11 cellular contexts compared by ENCODE assay signal in the genomic region with DNA sequence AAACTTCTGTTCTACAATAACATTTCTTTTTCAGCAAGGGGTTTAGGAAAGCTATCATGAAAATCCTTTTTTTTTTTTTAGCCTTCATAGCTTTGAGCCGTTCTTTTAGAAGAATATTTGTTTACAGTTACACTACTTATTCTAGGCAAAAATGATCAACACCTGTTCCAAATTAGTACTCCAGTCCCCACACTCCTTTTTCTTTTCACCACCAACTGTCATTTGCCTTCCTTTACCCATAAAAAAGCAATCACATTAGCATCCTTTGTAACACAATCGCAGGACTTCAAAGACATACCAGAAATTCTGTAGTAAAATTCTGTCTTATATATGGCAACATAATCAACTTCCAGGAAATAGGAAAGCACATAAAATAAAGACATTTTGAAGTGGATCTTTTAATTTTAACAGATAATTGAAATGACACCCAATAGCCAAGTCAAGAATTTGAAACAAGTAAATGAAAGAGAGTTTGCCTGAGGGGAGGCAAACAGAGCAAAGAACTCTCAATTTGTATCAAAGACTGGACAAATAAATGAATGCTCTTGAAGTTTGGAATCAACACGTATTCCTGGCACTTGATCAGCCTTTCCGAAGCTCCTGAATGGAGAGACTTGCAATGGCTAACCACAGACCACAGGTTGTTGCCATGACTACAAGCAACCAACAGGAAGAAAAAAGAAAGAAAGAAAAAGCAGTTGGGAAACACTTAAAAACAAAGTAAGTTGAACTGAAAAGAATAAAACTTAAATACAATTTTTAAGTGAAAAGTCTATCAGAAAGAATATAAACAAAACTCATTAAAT.
A peak's percentile ranks its signal among the peaks of the same experiment; 100 is the strongest.
DNase-seq lines count a peak whose midpoint lies in the region; ATAC-seq and TF ChIP-seq lines count a peak whose summit lies in the region.
"Had no signal": no experiment of that assay in that cellular context is flagged by ENCODE, and none has a peak within 500 bp of the region (broad histone marks: within the 10 kb centered on the region; RNA-seq: fewer than 3 reads in every experiment).

No MANE protein-coding gene starts in this region.

- H3K4me3 Mint-ChIP-seq in activated B cell treated with CpG ODN at 0.5 μM for 24 hours = peak overlapping the region; percentile 2

- peaks cover 2% of the 10 kb centered on the region for H3K9me3 Mint-ChIP-seq in activated B cell treated with CpG ODN at 0.5 μM for 24 hours

- H3K36me3 Mint-ChIP-seq in activated B cell treated with CpG ODN at 0.5 μM for 24 hours (ENCODE audit: low read depth) = no peaks in the 10 kb centered on the region

- H3K4me1 Mint-ChIP-seq in activated B cell treated with CpG ODN at 0.5 μM for 24 hours = peaks cover 22% of the 10 kb centered on the region

- H3K27me3 Mint-ChIP-seq in activated B cell treated with CpG ODN at 0.5 μM for 24 hours = no peaks in the 10 kb centered on the region

- no peak overlapping the region for H3K27ac Mint-ChIP-seq in activated B cell treated with CpG ODN at 0.5 μM for 24 hours

- TF ChIP-seq CTCF in activated B cell treated with CpG ODN at 0.5 μM for 24 hours (IDR thresholded peaks at IDR 0.05) = no peak

- ATAC-seq in activated B cell treated with CpG ODN at 0.5 μM for 24 hours (ENCODE audit: low read depth) = no peak
- no peak for ATAC-seq in HG02588 (IDR thresholded peaks at IDR 0.05; ENCODE audit: unreplicated experiment)
- ATAC-seq in GM18517 (IDR thresholded peaks at IDR 0.05; ENCODE audit: unreplicated experiment) = no peak
- ATAC-seq: right lobe of liver had no signal

- CTCF ChIA-PET in activated B cell treated with CpG ODN at 0.5 μM for 24 hours (lab: Charles Lee) = no interaction called here

- intact Hi-C loops in activated B cell treated with CpG ODN at 0.5 μM for 24 hours (cut with micrococcal nuclease) = no loop called here

- POLR2A ChIA-PET in activated B cell treated with CpG ODN at 0.5 μM for 24 hours (lab: Charles Lee) = no interaction called here

- peak; percentile 23 for DNase-seq in COLO668 (lab: John Stamatoyannopoulos, UW; ENCODE audit: unreplicated experiment)
- peak; percentile 13 for DNase-seq in M059J (ENCODE audit: low read depth)
- DNase-seq in activated B cell treated with CpG ODN at 0.5 μM for 24 hours = no peak
- peak; percentile 76 for DNase-seq in kidney glomerular epithelial cell (lab: John Stamatoyannopoulos, UW)
- no peak for DNase-seq in activated T-cell treated with anti-CD3 and anti-CD28 coated beads, Interleukin-2, amount 50 U/mL, for 1 hour
- DNase-seq in stimulated activated CD4-positive, alpha-beta T cell treated with anti-CD3 and anti-CD28 coated beads, Interleukin-2, amount 100 ng/mL, for 24 hours = no peak
- DNase-seq: activated T-cell treated with anti-CD3 and anti-CD28 coated beads for 4 hours; NK-92 treated with Interleukin-12 subunit alpha and Interleukin-12 subunit beta, amount 100 ng/mL, for 24 hours; right lobe of liver had no signal

Comparison
In these comparisons a context has a peak if more than half of its experiments do, and no peak if none do; other contexts are left out.
1. DNase-seq: peak in COLO668 (single experiment), M059J (single experiment) and kidney glomerular epithelial cell (single experiment); none in activated B cell treated with CpG ODN at 0.5 μM for 24 hours (single experiment), activated T-cell treated with anti-CD3 and anti-CD28 coated beads, Interleukin-2, amount 50 U/mL, for 1 hour (single experiment) and stimulated activated CD4-positive, alpha-beta T cell treated with anti-CD3 and anti-CD28 coated beads, Interleukin-2, amount 100 ng/mL, for 24 hours (0 of 2).